8 cellular contexts compared by ENCODE assay signal in the genomic region with DNA sequence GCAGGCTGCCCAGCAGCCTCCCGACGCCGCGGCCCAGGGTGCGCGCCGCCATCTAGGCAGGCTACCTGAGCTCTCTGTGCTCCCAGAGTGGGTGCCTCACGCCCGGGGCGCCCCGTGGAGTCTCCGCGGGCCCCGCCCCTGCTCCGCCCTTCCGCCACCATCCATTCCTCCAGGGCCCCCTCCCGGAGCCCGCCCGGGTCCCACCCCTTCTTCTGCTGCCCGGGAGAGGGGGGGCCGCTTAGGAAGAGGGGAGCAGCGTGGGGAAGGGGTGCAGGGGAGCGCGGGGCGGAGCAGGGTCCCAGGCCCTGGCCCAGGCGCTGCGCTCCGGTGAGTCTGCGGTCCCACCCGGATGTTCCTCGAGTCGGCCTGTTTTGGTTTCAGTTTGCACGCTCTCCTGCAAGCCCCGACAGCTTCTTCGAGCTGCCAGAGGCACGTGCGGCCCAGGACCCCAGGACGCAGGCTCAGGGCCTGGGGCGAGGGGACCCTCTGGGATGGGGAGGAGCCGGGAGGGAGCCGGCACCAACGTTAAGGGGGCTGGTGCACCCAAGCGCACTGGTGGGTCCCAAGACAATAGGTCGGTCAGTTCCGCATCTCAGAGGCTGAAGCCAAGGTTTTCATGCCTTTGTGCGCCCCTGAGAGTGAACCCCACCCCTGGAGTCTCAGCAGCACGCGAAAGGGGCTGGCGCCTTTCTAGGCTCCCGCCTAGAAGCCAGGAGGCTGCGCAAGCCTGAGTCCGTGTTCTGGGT. TPM values are rescaled to one million over a fixed set of nuclear protein-coding genes. Genes with fewer than 3 reads are reported as not detected.
A peak's percentile ranks its signal among the peaks of the same experiment; 100 is the strongest.
DNase-seq lines count a peak whose midpoint lies in the region; ATAC-seq, FAIRE-seq and TF ChIP-seq lines count a peak whose summit lies in the region.

Gene ACSS1 (minus strand): TSS at position 89 of the 746 bp plus-strand sequence. CDS start 37 bp downstream, at position 52.

- no peaks in the 10 kb centered on the region for H3K36me3 ChIP-seq in duodenal mucosa (ENCODE audit: control insufficient read depth in 1 of 2, insufficient read depth in 2 of 2, low read length in 2 of 2)

- H3K9ac ChIP-seq in duodenal mucosa (ENCODE audit: low read depth in 1 of 2, low read length in 2 of 2), result peak within 1 kb of the TSS; percentile 87 to 92

- H3K4me1 Mint-ChIP-seq in mesothelial cell of epicardium, result peaks cover 5% of the 10 kb centered on the region

- FAIRE-seq in urothelium cell line (lab: Jason Lieb, UNC), result no peak

- TF ChIP-seq CTCF in LNCaP clone FGC (IDR thresholded peaks at IDR 0.05; ENCODE audit: control insufficient read depth, extremely low read depth, insufficient read depth) (no peak), mesothelial cell of epicardium (IDR thresholded peaks at IDR 0.05; ENCODE audit: unreplicated experiment) (no peak)

- peak within 1 kb of the TSS; percentile 40 for H3K4me3 ChIP-seq in LNCaP clone FGC (ENCODE audit: low read depth, low read length)
- H3K4me3 ChIP-seq in duodenal mucosa (ENCODE audit: low read depth in 1 of 2, low read length in 2 of 2), result peak within 1 kb of the TSS; percentile 86 to 88

- H3K36me3 Mint-ChIP-seq in mesothelial cell of epicardium, result no peaks in the 10 kb centered on the region

- peak within 1 kb of the TSS; percentile 61 for H3K4me3 Mint-ChIP-seq in mesothelial cell of epicardium

- peak within 1 kb of the TSS; percentile 87 for H3K27ac ChIP-seq in duodenal mucosa (ENCODE audit: low read depth, low read length)

- H3K9me3 Mint-ChIP-seq in mesothelial cell of epicardium, result no peaks in the 10 kb centered on the region

- no peaks in the 10 kb centered on the region for H3K27me3 ChIP-seq in duodenal mucosa (ENCODE audit: control insufficient read depth in 1 of 2, insufficient read depth in 2 of 2, low read length in 2 of 2)

- H3K27me3 Mint-ChIP-seq in mesothelial cell of epicardium (ENCODE audit: low read depth), result peaks cover 97% of the 10 kb centered on the region

- H3K4me1 ChIP-seq in duodenal mucosa (ENCODE audit: control insufficient read depth in 1 of 2, insufficient read depth in 2 of 2, low read length in 2 of 2), result peaks cover 53 to 55% of the 10 kb centered on the region in 2 donors

- peak; percentile 69 for DNase-seq in GDM1 (lab: John Stamatoyannopoulos, UW)
- no peak for DNase-seq in LNCaP clone FGC (ENCODE audit: low read depth)
- DNase-seq in activated CD4-positive, alpha-beta T cell treated with anti-CD3 and anti-CD28 coated beads, Interleukin-2, amount 50 U/mL, for 1 hour, result peak; percentile 67
- no peak for DNase-seq in mesothelial cell of epicardium (ENCODE audit: low spot score in 2 of 2, unreplicated experiment in 2 of 2)
- DNase-seq in stimulated activated CD8-positive, alpha-beta memory T cell treated with anti-CD3 and anti-CD28 coated beads, Interleukin-2, amount 100 ng/mL, for 48 hours (ENCODE audit: low read depth in 2 of 2), result peak; percentile 45 to 57
- DNase-seq in urothelium cell line (ENCODE audit: low spot score), result no peak

- peak; percentile 67 for ATAC-seq in GM21717 (IDR thresholded peaks at IDR 0.05; ENCODE audit: unreplicated experiment)

- H3K27ac Mint-ChIP-seq in mesothelial cell of epicardium, result no peak within 1 kb of the TSS

- H3K9me3 ChIP-seq in duodenal mucosa (ENCODE audit: control insufficient read depth in 1 of 2, low read length in 2 of 2), result no peaks in the 10 kb centered on the region

RNA-seq across cellular contexts. Expression of gene ACSS1, which starts in this region (rescaled TPM):
- 4.0 to 5.2 TPM (median 4.8 TPM) in 3 replicates for total RNA-seq in mesothelial cell of epicardium

Comparison
In these comparisons a context has a peak if more than half of its experiments do, and no peak if none do; other contexts are left out.
1. DNase-seq: peak in GDM1 (single experiment), activated CD4-positive, alpha-beta T cell treated with anti-CD3 and anti-CD28 coated beads, Interleukin-2, amount 50 U/mL, for 1 hour (single experiment) and stimulated activated CD8-positive, alpha-beta memory T cell treated with anti-CD3 and anti-CD28 coated beads, Interleukin-2, amount 100 ng/mL, for 48 hours (2 of 2); none in LNCaP clone FGC (single experiment), mesothelial cell of epicardium (0 of 2) and urothelium cell line (single experiment).